In the genomic region with DNA sequence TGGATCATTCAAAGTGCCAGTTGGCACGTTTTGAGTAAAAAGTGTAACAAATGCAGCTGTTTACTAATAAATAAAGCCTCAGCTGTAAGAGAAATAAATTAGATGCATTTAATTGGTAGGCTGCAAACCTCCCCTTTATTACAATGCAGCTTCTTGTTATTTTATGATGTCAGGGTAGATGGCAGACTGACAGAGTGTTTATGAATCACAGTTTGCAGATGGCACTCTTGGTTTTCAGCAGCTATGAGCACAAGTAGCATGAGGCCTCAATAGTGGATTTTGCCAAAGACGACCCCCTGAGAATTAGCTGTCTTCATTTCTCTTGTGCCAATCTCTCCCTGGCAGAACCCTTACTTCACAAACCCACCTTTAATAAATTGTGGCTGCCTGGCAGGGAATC, we compare ENCODE assay signal across 19 cellular contexts.
DNase-seq lines count a peak whose midpoint lies in the region; ATAC-seq and TF ChIP-seq lines count a peak whose summit lies in the region.
"Had no signal": no experiment of that assay in that cellular context is flagged by ENCODE, and none has a peak within 500 bp of the region (broad histone marks: within the 10 kb centered on the region; RNA-seq: fewer than 3 reads in every experiment).

No MANE protein-coding gene starts in this region.

- peak; percentile 2 for DNase-seq in MCF 10A (ENCODE audit: unreplicated experiment)
- no peak for DNase-seq in mammary epithelial cell
- DNase-seq in PC-9: no peak
- peak; percentile 40 for DNase-seq in fibroblast of mammary gland (ENCODE audit: low read depth)
- DNase-seq in stromal cell of bone marrow (ENCODE audit: low read depth): peak; percentile 16
- no peak for DNase-seq in activated naive CD8-positive, alpha-beta T cell treated with anti-CD3 and anti-CD28 coated beads, Interleukin-2, amount 50 U/mL, for 24 hours
- DNase-seq in Karpas-422: no peak
- DNase-seq: 8988T, EL, GF-D8, IMR-90, NCI-H187 treated with DMSO at 0.1 percent for 48 hours, NCI-H226, NCI-H82 had no signal

- H3K4me3 Mint-ChIP-seq in MCF 10A (ENCODE audit: unreplicated experiment): no peak overlapping the region
- no peak overlapping the region for H3K4me3 Mint-ChIP-seq in activated naive CD8-positive, alpha-beta T cell treated with anti-CD3 and anti-CD28 coated beads, Interleukin-2, amount 50 U/mL, for 24 hours
- H3K4me3 Mint-ChIP-seq: B cell, CD14-positive monocyte had no signal

- H3K9me2 ChIP-seq in PC-9 (ENCODE audit: insufficient read depth) (no peaks in the 10 kb centered on the region), Karpas-422 (replicated peaks; ENCODE audit: insufficient read depth, low read length) (no peaks in the 10 kb centered on the region)

- no peaks in the 10 kb centered on the region for H3K27me3 Mint-ChIP-seq in MCF 10A (ENCODE audit: insufficient read depth, unreplicated experiment)
- peaks cover 5% of the 10 kb centered on the region for H3K27me3 Mint-ChIP-seq in activated naive CD8-positive, alpha-beta T cell treated with anti-CD3 and anti-CD28 coated beads, Interleukin-2, amount 50 U/mL, for 24 hours
- H3K27me3 Mint-ChIP-seq: B cell had no signal

- H3F3A ChIP-seq in PC-9 (ENCODE audit: insufficient read depth, low read depth): no peaks in the 10 kb centered on the region

- TF ChIP-seq CTCF in MCF 10A (IDR thresholded peaks at IDR 0.05; ENCODE audit: unreplicated experiment): no peak
- no peak for TF ChIP-seq CTCF in mammary epithelial cell (conservative IDR thresholded peaks at IDR 0.05 in 1 of 2, IDR thresholded peaks at IDR 0.05 in 1 of 2; ENCODE audit: extremely low read depth in 1 of 2, insufficient read depth in 1 of 2, low read depth in 1 of 2, low read length in 2 of 2)
- no peak for TF ChIP-seq CTCF in PC-9 (conservative IDR thresholded peaks at IDR 0.05)
- no peak for TF ChIP-seq CTCF in fibroblast of mammary gland (conservative IDR thresholded peaks at IDR 0.05; ENCODE audit: control insufficient read depth, insufficient read depth, low read depth, low read length)

- H3K4me3 ChIP-seq in mammary epithelial cell (replicated peaks in 1 of 3; ENCODE audit: insufficient read depth in 1 of 3, low read depth in 2 of 3, low read length in 3 of 3): no peak overlapping the region
- H3K4me3 ChIP-seq in PC-9: no peak overlapping the region
- H3K4me3 ChIP-seq in fibroblast of mammary gland (ENCODE audit: control insufficient read depth, low read depth, low read length): no peak overlapping the region
- H3K4me3 ChIP-seq in Karpas-422 (ENCODE audit: low read length): no peak overlapping the region

- H3K36me3 Mint-ChIP-seq in MCF 10A (ENCODE audit: insufficient read depth, unreplicated experiment): no peaks in the 10 kb centered on the region
- no peaks in the 10 kb centered on the region for H3K36me3 Mint-ChIP-seq in activated naive CD8-positive, alpha-beta T cell treated with anti-CD3 and anti-CD28 coated beads, Interleukin-2, amount 50 U/mL, for 24 hours (ENCODE audit: low read depth)
- H3K36me3 Mint-ChIP-seq: CD14-positive monocyte had no signal

- BruUV-seq in MCF 10A (replicated peaks; lab: Mats Ljungman, UMichigan) (no TSS peak), mammary epithelial cell (replicated peaks; lab: Mats Ljungman, UMichigan) (no TSS peak), PC-9 (replicated peaks; lab: Mats Ljungman, UMichigan) (no TSS peak)

- H3K36me3 ChIP-seq in mammary epithelial cell (ENCODE audit: insufficient read depth, low read length) (no peaks in the 10 kb centered on the region), PC-9 (ENCODE audit: low read depth) (no peaks in the 10 kb centered on the region), Karpas-422 (ENCODE audit: insufficient read depth, low read length) (no peaks in the 10 kb centered on the region)

- H3K4me1 Mint-ChIP-seq in MCF 10A (ENCODE audit: insufficient read depth, unreplicated experiment): no peaks in the 10 kb centered on the region
- no peaks in the 10 kb centered on the region for H3K4me1 Mint-ChIP-seq in activated naive CD8-positive, alpha-beta T cell treated with anti-CD3 and anti-CD28 coated beads, Interleukin-2, amount 50 U/mL, for 24 hours
- H3K4me1 Mint-ChIP-seq: B cell, CD14-positive monocyte had no signal

- no peak for ATAC-seq in activated naive CD8-positive, alpha-beta T cell treated with anti-CD3 and anti-CD28 coated beads, Interleukin-2, amount 50 U/mL, for 24 hours
- ATAC-seq in HG03442 (IDR thresholded peaks at IDR 0.05; ENCODE audit: unreplicated experiment): no peak
- ATAC-seq: Right ventricle myocardium inferior had no signal

- in situ Hi-C loops in mammary epithelial cell (cut with MboI; ENCODE audit: low sequenced_read_pairs in 2 of 2): no loop called here

- H4K20me1 ChIP-seq in mammary epithelial cell (ENCODE audit: insufficient read depth, low read length) (no peaks in the 10 kb centered on the region), PC-9 (ENCODE audit: insufficient read depth) (no peaks in the 10 kb centered on the region), Karpas-422 (ENCODE audit: insufficient read depth, low read depth, low read length) (no peaks in the 10 kb centered on the region)

- no peak overlapping the region for H3K27ac Mint-ChIP-seq in MCF 10A (ENCODE audit: low read depth, unreplicated experiment)
- H3K27ac Mint-ChIP-seq in activated naive CD8-positive, alpha-beta T cell treated with anti-CD3 and anti-CD28 coated beads, Interleukin-2, amount 50 U/mL, for 24 hours: no peak overlapping the region
- H3K27ac Mint-ChIP-seq: B cell, CD14-positive monocyte had no signal

- no peaks in the 10 kb centered on the region for H3K9me3 Mint-ChIP-seq in MCF 10A (ENCODE audit: unreplicated experiment)
- no peaks in the 10 kb centered on the region for H3K9me3 Mint-ChIP-seq in activated naive CD8-positive, alpha-beta T cell treated with anti-CD3 and anti-CD28 coated beads, Interleukin-2, amount 50 U/mL, for 24 hours

- H3K9me3 ChIP-seq in mammary epithelial cell (replicated peaks; ENCODE audit: insufficient read depth, low read length) (no peaks in the 10 kb centered on the region), PC-9 (ENCODE audit: insufficient read depth, low read depth) (no peaks in the 10 kb centered on the region), Karpas-422 (ENCODE audit: low read length) (no peaks in the 10 kb centered on the region)

- dilution Hi-C loops in mammary epithelial cell (cut with HindIII; ENCODE audit: low sequenced_read_pairs): no loop called here

- H3K79me2 ChIP-seq in mammary epithelial cell (ENCODE audit: insufficient read depth, low read length) (no peaks in the 10 kb centered on the region), PC-9 (ENCODE audit: low read depth) (no peaks in the 10 kb centered on the region), Karpas-422 (ENCODE audit: low read length) (no peaks in the 10 kb centered on the region)

- H3K4me1 ChIP-seq in mammary epithelial cell (ENCODE audit: insufficient read depth, low read length) (no peaks in the 10 kb centered on the region), PC-9 (replicated peaks; ENCODE audit: insufficient read depth) (no peaks in the 10 kb centered on the region), Karpas-422 (ENCODE audit: low read length) (no peaks in the 10 kb centered on the region)

- CTCF ChIA-PET in MCF 10A (lab: Yijun Ruan, JAX) (no interaction called here), mammary epithelial cell (lab: Charles Lee; ENCODE audit: low non-redundant PET) (no interaction called here), PC-9 (lab: Charles Lee) (interaction anchor here (0.6 kb wide), 1 partner anchor 690 kb away, joined by 16 read pairs; no protein-coding TSS in a partner anchor)

- no peak overlapping the region for H3K4me2 ChIP-seq in mammary epithelial cell (ENCODE audit: insufficient read depth, low read depth, low read length)
- H3K4me2 ChIP-seq in PC-9: no peak overlapping the region
- H3K4me2 ChIP-seq in Karpas-422 (ENCODE audit: low read depth, low read length, poor library complexity, severe bottlenecking): no peak overlapping the region
- H3K4me2 ChIP-seq: KMS-11 had no signal

- intact Hi-C loops in MCF 10A (cut with micrococcal nuclease): no loop called here
- intact Hi-C loops in mammary epithelial cell (cut with micrococcal nuclease): no loop called here
- intact Hi-C loops in PC-9 (cut with micrococcal nuclease; ENCODE audit: unreplicated experiment): no loop called here

- H3K27ac ChIP-seq in mammary epithelial cell (ENCODE audit: insufficient read depth, low read depth, low read length): no peak overlapping the region
- no peak overlapping the region for H3K27ac ChIP-seq in PC-9
- no peak overlapping the region for H3K27ac ChIP-seq in Karpas-422 (ENCODE audit: low read length)
- H3K27ac ChIP-seq: KMS-11 had no signal

- 41% methylated on average over 2 of the region's 2 CpGs for WGBS in mammary epithelial cell (ENCODE audit: low coverage, missing lambda C conversion rate)

- H3K27me3 ChIP-seq in mammary epithelial cell (ENCODE audit: insufficient read depth, low read length) (no peaks in the 10 kb centered on the region), PC-9 (ENCODE audit: insufficient read depth, low read depth) (no peaks in the 10 kb centered on the region), Karpas-422 (ENCODE audit: low read length) (no peaks in the 10 kb centered on the region)

- H2AFZ ChIP-seq in mammary epithelial cell (ENCODE audit: low read depth, low read length) (no peak overlapping the region), PC-9 (peak overlapping the region; percentile 26; the same call in 1 of the 2 replicates), Karpas-422 (ENCODE audit: low read length) (no peak overlapping the region)

- H3K9ac ChIP-seq in mammary epithelial cell (ENCODE audit: insufficient read depth, low read length) (no peak overlapping the region), Karpas-422 (ENCODE audit: low read length) (no peak overlapping the region)
- H3K9ac ChIP-seq: KMS-11 had no signal

- POLR2A ChIA-PET in MCF 10A (lab: Yijun Ruan, JAX): no interaction called here
- POLR2A ChIA-PET in PC-9 (lab: Charles Lee; ENCODE audit: unreplicated experiment): no interaction called here

Comparison
In these comparisons a context has a peak if more than half of its experiments do, and no peak if none do; other contexts are left out.
1. DNase-seq: peak in MCF 10A (single experiment), fibroblast of mammary gland (single experiment) and stromal cell of bone marrow (single experiment); none in mammary epithelial cell (single experiment), PC-9 (0 of 2), activated naive CD8-positive, alpha-beta T cell treated with anti-CD3 and anti-CD28 coated beads, Interleukin-2, amount 50 U/mL, for 24 hours (single experiment) and Karpas-422 (single experiment).